29 cellular contexts compared by ENCODE assay signal in the genomic region with DNA sequence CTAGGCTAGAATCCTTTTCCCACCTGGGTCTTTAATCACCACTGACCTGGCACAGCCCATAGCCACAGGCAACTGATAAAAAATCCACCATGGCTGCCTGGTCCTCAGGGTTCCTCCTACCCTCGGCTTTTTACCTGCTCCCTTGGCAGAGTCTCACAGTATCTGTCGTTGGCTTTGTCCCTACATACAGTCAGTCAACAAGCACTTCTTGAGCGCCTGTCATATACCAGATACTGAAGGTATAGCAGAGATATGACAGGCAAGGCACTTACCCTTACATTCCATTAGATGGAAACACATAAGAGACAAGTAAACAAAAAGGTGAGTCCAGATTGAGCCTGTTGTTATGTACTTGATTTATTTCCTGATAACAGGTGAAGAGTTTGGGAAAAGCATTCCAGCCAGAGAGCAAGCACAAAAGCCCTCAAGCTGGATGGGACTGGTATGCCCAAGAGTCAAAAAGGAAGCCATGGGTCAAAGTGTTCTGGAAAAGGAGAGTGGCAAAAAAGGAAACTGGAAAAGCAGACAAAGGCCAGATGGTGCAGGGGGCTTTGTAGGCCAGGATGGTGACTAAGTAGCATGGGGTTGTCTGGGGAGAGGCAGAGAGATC.
"Had no signal": no experiment of that assay in that cellular context is flagged by ENCODE, and none has a peak within 500 bp of the region (broad histone marks: within the 10 kb centered on the region; RNA-seq: fewer than 3 reads in every experiment).

No MANE protein-coding gene starts in this region.

- H3K27me3 ChIP-seq: ascending aorta, breast epithelium, colonic mucosa, esophagus squamous epithelium, heart right ventricle had no signal

- H3K4me3 ChIP-seq: ascending aorta, breast epithelium, cardiac muscle cell, colonic mucosa, esophagus squamous epithelium, gastroesophageal sphincter, heart right ventricle had no signal

- DNase-seq: activated B cell treated with CpG ODN at 0.5 μM for 24 hours; activated CD4-positive, alpha-beta memory T cell treated with anti-CD3 and anti-CD28 coated beads for 36 hours; activated CD4-positive, alpha-beta T cell treated with anti-CD3 and anti-CD28 coated beads for 36 hours; activated CD4-positive, alpha-beta T cell treated with anti-CD3 and anti-CD28 coated beads, Interleukin-2, amount 10 ng/mL, durations not matched to agents 24 days and 14 days; activated CD8-positive, alpha-beta memory T cell treated with anti-CD3 and anti-CD28 coated beads, Interleukin-2, amount 10 ng/mL, durations not matched to agents 7 days and 5 days; activated CD8-positive, alpha-beta memory T cell treated with anti-CD3 and anti-CD28 coated beads, Interleukin-2, amount 50 U/mL, for 4 hours; activated CD8-positive, alpha-beta T cell treated with anti-CD3 and anti-CD28 coated beads, Interleukin-2, amount 10 ng/mL, durations not matched to agents 7 days and 5 days; activated effector memory CD4-positive, alpha-beta T cell treated with anti-CD3 and anti-CD28 coated beads, Interleukin-2, amount 50 U/mL, for 16 hours; activated naive CD4-positive, alpha-beta T cell treated with anti-CD3 and anti-CD28 coated beads, Interleukin-2, amount 10 ng/mL, durations not matched to agents 7 days and 5 days; activated naive CD8-positive, alpha-beta T cell treated with anti-CD3 and anti-CD28 coated beads, Interleukin-2, amount 10 ng/mL, durations not matched to agents 7 days and 5 days; activated T-cell treated with anti-CD3 and anti-CD28 coated beads, Interleukin-2, amount 50 U/mL, for 1 hour; activated T-cell treated with anti-CD3 and anti-CD28 coated beads, Interleukin-2, amount 50 U/mL, for 48 hours; central memory CD4-positive, alpha-beta T cell; cerebellar nuclear complex; colonic mucosa; effector CD8-positive, alpha-beta T cell; esophagus squamous epithelium; foreskin melanocyte; heart right ventricle; T-helper 17 cell; T1000; WERI-Rb-1 had no signal

- H3K27ac ChIP-seq: ascending aorta, breast epithelium, cardiac muscle cell, colonic mucosa, epithelial cell of prostate, esophagus squamous epithelium, gastroesophageal sphincter, heart right ventricle, WERI-Rb-1 had no signal

- H3K4me1 ChIP-seq: ascending aorta, breast epithelium, colonic mucosa, esophagus squamous epithelium, gastroesophageal sphincter, heart right ventricle had no signal

- ATAC-seq: activated CD4-positive, alpha-beta T cell treated with anti-CD3 and anti-CD28 coated beads for 36 hours; activated CD4-positive, CD25-positive, alpha-beta regulatory T cell treated with anti-CD3 and anti-CD28 coated beads, Interleukin-2, amount 50 U/mL, for 24 hours; activated CD8-positive, alpha-beta memory T cell treated with anti-CD3 and anti-CD28 coated beads, Interleukin-2, amount 10 ng/mL, durations not matched to agents 7 days and 5 days; activated CD8-positive, alpha-beta T cell treated with anti-CD3 and anti-CD28 coated beads, Interleukin-2, amount 10 ng/mL, durations not matched to agents 7 days and 5 days; activated naive CD4-positive, alpha-beta T cell treated with anti-CD3 and anti-CD28 coated beads, Interleukin-2, amount 50 U/mL, for 72 hours; gastroesophageal sphincter; heart right ventricle; T-helper 17 cell had no signal

- H3K9me3 ChIP-seq: ascending aorta, colonic mucosa, esophagus squamous epithelium had no signal

- H3K36me3 ChIP-seq: ascending aorta, breast epithelium, cardiac muscle cell, colonic mucosa, esophagus squamous epithelium, gastroesophageal sphincter, heart right ventricle, WERI-Rb-1 had no signal
